ENCODE assay signal across 1 cellular context in the genomic region with DNA sequence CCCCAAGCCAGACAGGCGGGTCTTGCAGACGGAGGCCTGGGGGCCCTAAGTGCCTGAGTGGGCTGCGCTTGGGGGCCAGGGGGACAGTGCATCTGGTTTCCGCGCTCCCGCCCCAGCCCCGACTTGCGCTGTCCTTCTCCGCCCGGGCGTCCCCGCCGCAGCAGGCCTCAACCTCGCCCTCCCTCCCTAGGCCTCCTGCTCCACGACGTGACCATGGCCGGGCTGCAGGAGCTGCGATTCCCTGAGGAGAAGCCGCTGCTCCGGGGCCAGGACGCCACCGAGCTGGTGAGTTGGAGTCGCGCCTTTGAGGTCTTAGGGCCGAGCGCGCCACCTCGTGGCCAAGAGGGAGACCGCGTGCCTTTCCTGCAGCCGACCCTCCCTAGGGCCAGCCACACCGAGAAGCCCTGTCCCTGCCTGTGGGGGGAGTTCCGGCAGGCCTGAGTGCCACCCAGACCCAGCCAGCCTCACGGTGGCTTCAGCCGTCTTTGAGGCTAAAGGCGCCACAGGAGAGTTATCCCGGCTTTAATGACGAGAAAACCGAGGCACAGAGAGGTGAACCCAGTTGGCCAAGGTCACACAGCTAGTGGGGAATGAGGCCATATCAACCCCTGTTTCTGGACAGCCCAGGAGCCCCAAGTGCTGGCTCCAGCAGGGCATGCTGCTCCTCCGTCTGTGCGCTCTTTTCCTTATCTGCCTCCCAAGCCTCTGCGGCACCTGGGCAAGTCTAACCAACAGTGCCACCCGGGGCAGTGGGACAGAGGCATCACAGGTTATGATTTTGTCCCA.
A peak's percentile ranks its signal among the peaks of the same experiment; 100 is the strongest.
TF ChIP-seq lines count a peak whose summit lies in the region.

No MANE protein-coding gene starts in this region.

TF ChIP-seq in HepG2, 621 proteins besides CTCF, POLR2A, EP300 and RAD21 (continued from another document and continues in another):
- TF ChIP-seq ZNF788 (CRISPR knock-in tag; IDR thresholded peaks at IDR 0.05; ENCODE audit: borderline replicate concordance) (peak; percentile 74; the same call in 1 of the 2 replicates), ZBTB20 (CRISPR knock-in tag; IDR thresholded peaks at IDR 0.05; ENCODE audit: borderline replicate concordance, low read depth) (no peak), ZNF776 (CRISPR knock-in tag; IDR thresholded peaks at IDR 0.05) (no peak), MATR3 (CRISPR knock-in tag; IDR thresholded peaks at IDR 0.05) (no peak), ZNF687 (CRISPR knock-in tag; IDR thresholded peaks at IDR 0.05) (peak; percentile 70), TCF7L2 (IDR thresholded peaks at IDR 0.05; ENCODE audit: low read depth, low read length) (no peak), RFX1 (IDR thresholded peaks at IDR 0.05) (no peak), ZNF121 (CRISPR knock-in tag; IDR thresholded peaks at IDR 0.05) (no peak), ZMYM2 (CRISPR knock-in tag; IDR thresholded peaks at IDR 0.05) (no peak), PBX3 (CRISPR knock-in tag; IDR thresholded peaks at IDR 0.05; ENCODE audit: borderline replicate concordance) (no peak), REXO4 (CRISPR knock-in tag; IDR thresholded peaks at IDR 0.05; ENCODE audit: borderline replicate concordance) (no peak), ZNF710 (CRISPR knock-in tag; IDR thresholded peaks at IDR 0.05; ENCODE audit: borderline replicate concordance) (0 out of 2 replicates have a peak, but pooled peaks have one; percentile 50), MNT (IDR thresholded peaks at IDR 0.05) (peak; percentile 85), ZNF670 (CRISPR knock-in tag; IDR thresholded peaks at IDR 0.05; ENCODE audit: borderline replicate concordance) (no peak), TERF1 (CRISPR knock-in tag; IDR thresholded peaks at IDR 0.05) (no peak), HOXD1 (CRISPR knock-in tag; IDR thresholded peaks at IDR 0.05) (no peak), HOXA3 (CRISPR knock-in tag; IDR thresholded peaks at IDR 0.05) (no peak; the same call in 1 of the 2 replicates), ZC3H13 (CRISPR knock-in tag; IDR thresholded peaks at IDR 0.05) (no peak), SMAD3 (CRISPR knock-in tag; IDR thresholded peaks at IDR 0.05) (0 out of 2 replicates have a peak, but pooled peaks have one; percentile 32), HOXA5 (CRISPR knock-in tag; IDR thresholded peaks at IDR 0.05) (no peak; the same call in 1 of the 2 replicates), ZNF260 (CRISPR knock-in tag; IDR thresholded peaks at IDR 0.05; ENCODE audit: borderline replicate concordance, low read depth) (no peak), GATAD2A (CRISPR knock-in tag; IDR thresholded peaks at IDR 0.05) (0 out of 2 replicates have a peak, but pooled peaks have one; percentile 39), ZNF850 (CRISPR knock-in tag; conservative IDR thresholded peaks at IDR 0.05) (no peak), RELA (CRISPR knock-in tag; IDR thresholded peaks at IDR 0.05) (no peak), MED13 (CRISPR knock-in tag; IDR thresholded peaks at IDR 0.05) (no peak), XRCC5 (optimal IDR thresholded peaks at IDR 0.05; ENCODE audit: low read length) (peak; percentile 86), ZNF367 (CRISPR knock-in tag; IDR thresholded peaks at IDR 0.05; ENCODE audit: borderline replicate concordance) (no peak), ZNF563 (CRISPR knock-in tag; IDR thresholded peaks at IDR 0.05) (no peak), ZNF138 (CRISPR knock-in tag; IDR thresholded peaks at IDR 0.05; ENCODE audit: low read depth) (no peak), FOXK1 (CRISPR knock-in tag; IDR thresholded peaks at IDR 0.05; ENCODE audit: borderline replicate concordance, low read depth) (no peak), MIXL1 (CRISPR knock-in tag; IDR thresholded peaks at IDR 0.05) (no peak), ARNT (IDR thresholded peaks at IDR 0.05) (no peak), THRA (CRISPR knock-in tag; IDR thresholded peaks at IDR 0.05; ENCODE audit: borderline replicate concordance) (peak; percentile 29; the same call in 1 of the 2 replicates), ZNF24 (IDR thresholded peaks at IDR 0.05) (no peak), ZNF558 (CRISPR knock-in tag; IDR thresholded peaks at IDR 0.05; ENCODE audit: borderline replicate concordance) (no peak), NCOA2 (CRISPR knock-in tag; IDR thresholded peaks at IDR 0.05) (no peak), ZBTB46 (CRISPR knock-in tag; IDR thresholded peaks at IDR 0.05; ENCODE audit: borderline replicate concordance) (no peak)
- TF ChIP-seq, protein P1, sequence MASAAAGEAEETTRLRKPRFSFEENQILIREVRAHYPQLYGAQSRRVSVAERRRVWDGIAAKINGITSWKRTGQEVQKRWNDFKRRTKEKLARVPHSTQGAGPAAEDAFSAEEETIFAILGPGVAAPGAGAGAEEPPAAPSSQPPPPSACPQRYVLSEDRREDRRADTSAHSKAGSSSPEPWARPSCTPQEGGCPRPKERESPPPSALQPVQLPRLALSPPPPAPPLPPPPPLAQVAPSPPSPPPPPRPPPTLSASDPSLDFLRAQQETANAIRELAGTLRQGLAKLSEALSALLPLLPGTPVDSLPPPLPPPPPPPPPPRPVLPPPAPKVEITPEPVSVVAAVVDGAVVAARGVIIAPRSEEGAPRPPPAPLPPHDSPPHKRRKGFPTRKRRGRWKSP (CRISPR knock-in tag; IDR thresholded peaks at IDR 0.05): no peak
- TF ChIP-seq, protein P2, sequence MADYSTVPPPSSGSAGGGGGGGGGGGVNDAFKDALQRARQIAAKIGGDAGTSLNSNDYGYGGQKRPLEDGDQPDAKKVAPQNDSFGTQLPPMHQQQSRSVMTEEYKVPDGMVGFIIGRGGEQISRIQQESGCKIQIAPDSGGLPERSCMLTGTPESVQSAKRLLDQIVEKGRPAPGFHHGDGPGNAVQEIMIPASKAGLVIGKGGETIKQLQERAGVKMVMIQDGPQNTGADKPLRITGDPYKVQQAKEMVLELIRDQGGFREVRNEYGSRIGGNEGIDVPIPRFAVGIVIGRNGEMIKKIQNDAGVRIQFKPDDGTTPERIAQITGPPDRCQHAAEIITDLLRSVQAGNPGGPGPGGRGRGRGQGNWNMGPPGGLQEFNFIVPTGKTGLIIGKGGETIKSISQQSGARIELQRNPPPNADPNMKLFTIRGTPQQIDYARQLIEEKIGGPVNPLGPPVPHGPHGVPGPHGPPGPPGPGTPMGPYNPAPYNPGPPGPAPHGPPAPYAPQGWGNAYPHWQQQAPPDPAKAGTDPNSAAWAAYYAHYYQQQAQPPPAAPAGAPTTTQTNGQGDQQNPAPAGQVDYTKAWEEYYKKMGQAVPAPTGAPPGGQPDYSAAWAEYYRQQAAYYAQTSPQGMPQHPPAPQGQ (CRISPR knock-in tag; IDR thresholded peaks at IDR 0.05; ENCODE audit: borderline replicate concordance): no peak
- TF ChIP-seq, protein P3, sequence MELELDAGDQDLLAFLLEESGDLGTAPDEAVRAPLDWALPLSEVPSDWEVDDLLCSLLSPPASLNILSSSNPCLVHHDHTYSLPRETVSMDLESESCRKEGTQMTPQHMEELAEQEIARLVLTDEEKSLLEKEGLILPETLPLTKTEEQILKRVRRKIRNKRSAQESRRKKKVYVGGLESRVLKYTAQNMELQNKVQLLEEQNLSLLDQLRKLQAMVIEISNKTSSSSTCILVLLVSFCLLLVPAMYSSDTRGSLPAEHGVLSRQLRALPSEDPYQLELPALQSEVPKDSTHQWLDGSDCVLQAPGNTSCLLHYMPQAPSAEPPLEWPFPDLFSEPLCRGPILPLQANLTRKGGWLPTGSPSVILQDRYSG (CRISPR knock-in tag; IDR thresholded peaks at IDR 0.05): no peak
- TF ChIP-seq, protein P4, sequence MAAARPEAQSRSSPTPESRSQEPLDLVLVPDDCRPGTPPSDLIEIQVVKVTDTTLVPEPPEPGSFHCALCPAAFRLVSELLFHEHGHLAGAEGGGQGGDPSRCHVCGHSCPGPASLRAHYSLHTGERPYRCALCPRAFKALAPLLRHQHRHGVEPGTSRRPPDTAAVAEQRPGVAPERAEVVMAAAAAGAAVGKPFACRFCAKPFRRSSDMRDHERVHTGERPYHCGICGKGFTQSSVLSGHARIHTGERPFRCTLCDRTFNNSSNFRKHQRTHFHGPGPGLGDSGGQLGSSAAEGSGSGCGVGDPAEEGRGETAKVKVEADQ (CRISPR knock-in tag; IDR thresholded peaks at IDR 0.05; ENCODE audit: borderline replicate concordance): no peak
